ENCODE assay signal across 8 cellular contexts in genomic region chr16:1771072-1771863, GRCh38. TPM values are rescaled to one million over a fixed set of nuclear protein-coding genes. Genes with fewer than 3 reads are reported as not detected.
A peak's percentile ranks its signal among the peaks of the same experiment; 100 is the strongest.
DNase-seq lines count a peak whose midpoint lies in the region; ATAC-seq and TF ChIP-seq lines count a peak whose summit lies in the region.

Gene NME3 (minus strand): TSS chr16:1771543. CDS start chr16:1771534, 9 bp downstream.

- no peak for TF ChIP-seq CTCF in A673 (conservative IDR thresholded peaks at IDR 0.05; ENCODE audit: low read depth, low read length)

- BruUV-seq in A673 (replicated peaks; lab: Mats Ljungman, UMichigan): no TSS peak

- POLR2A ChIA-PET in A673 (lab: Charles Lee; ENCODE audit: low non-redundant PET): interaction anchor here (0.8 kb wide), 1 partner anchor 12 kb away, joined by 9 read pairs; the partner anchor contains the start of gene NUBP2

- peak within 1 kb of the TSS; percentile 98 for H3K27ac ChIP-seq in A673 (ENCODE audit: low read depth, low read length, poor library complexity, severe bottlenecking)

- peak; percentile 45 for TF ChIP-seq POLR2A in GM19099 (IDR thresholded peaks at IDR 0.05; ENCODE audit: extremely low read depth, insufficient read length, low read depth)

- no peaks in the 10 kb centered on the region for H3K9me3 ChIP-seq in A673 (ENCODE audit: low read depth, low read length, poor library complexity, severe bottlenecking)
- no peaks in the 10 kb centered on the region for H3K9me3 ChIP-seq in mononuclear cell (ENCODE audit: low read depth, low read length)

- CTCF ChIA-PET in A673 (lab: Charles Lee): interaction anchor here (0.6 kb wide), 1 partner anchor 42 kb away, joined by 3 read pairs; no protein-coding TSS in a partner anchor

- peak; percentile 71 for DNase-seq in A673 (ENCODE audit: low spot score)
- DNase-seq in NOMO-1 (lab: John Stamatoyannopoulos, UW; ENCODE audit: unreplicated experiment in 2 of 2): peak; percentile 42 to 62
- peak; percentile 73 for DNase-seq in activated T-cell treated with anti-CD3 and anti-CD28 coated beads for 24 hours (ENCODE audit: low read depth)
- peak; percentile 94 for DNase-seq in epidermal melanocyte (ENCODE audit: insufficient read length, low spot score)
- peak; percentile 70 to 73 for DNase-seq in stimulated activated CD8-positive, alpha-beta memory T cell treated with anti-CD3 and anti-CD28 coated beads, Interleukin-15, amount 100 ng/mL, for 48 hours (ENCODE audit: low read depth in 2 of 2)

- H3K4me3 ChIP-seq in A673 (ENCODE audit: low read depth, low read length, poor library complexity, severe bottlenecking): peak within 1 kb of the TSS; percentile 63
- peak within 1 kb of the TSS; percentile 88 for H3K4me3 ChIP-seq in mononuclear cell (ENCODE audit: low read length)

- peaks cover 15% of the 10 kb centered on the region for H3K36me3 ChIP-seq in A673 (ENCODE audit: insufficient read depth, low read length, poor library complexity, severe bottlenecking)

- H3K4me1 ChIP-seq in A673 (ENCODE audit: insufficient read depth, low read length, poor library complexity, severe bottlenecking) (peaks cover 4% of the 10 kb centered on the region), mononuclear cell (ENCODE audit: insufficient read depth, low read length) (peaks cover 36% of the 10 kb centered on the region)

- no peak for ATAC-seq in GM19467 (IDR thresholded peaks at IDR 0.05; ENCODE audit: unreplicated experiment)

- intact Hi-C loops in A673 (cut with micrococcal nuclease; ENCODE audit: unreplicated experiment): loop anchor here (10.0 kb wide), 1 partner anchor 54 kb away; the partner anchor contains the start of genes FAHD1 and HAGH

- H3K27me3 ChIP-seq in A673 (replicated peaks; ENCODE audit: insufficient read depth, low read depth, low read length, poor library complexity) (no peaks in the 10 kb centered on the region), mononuclear cell (ENCODE audit: insufficient read depth, low read length) (no peaks in the 10 kb centered on the region)

RNA-seq across cellular contexts. Expression of gene NME3, which starts in this region (rescaled TPM):
- total RNA-seq in A673 (2021) (35.3 and 40.8 TPM in 2 replicates), mononuclear cell (17.6 TPM)
